In the genomic region with DNA sequence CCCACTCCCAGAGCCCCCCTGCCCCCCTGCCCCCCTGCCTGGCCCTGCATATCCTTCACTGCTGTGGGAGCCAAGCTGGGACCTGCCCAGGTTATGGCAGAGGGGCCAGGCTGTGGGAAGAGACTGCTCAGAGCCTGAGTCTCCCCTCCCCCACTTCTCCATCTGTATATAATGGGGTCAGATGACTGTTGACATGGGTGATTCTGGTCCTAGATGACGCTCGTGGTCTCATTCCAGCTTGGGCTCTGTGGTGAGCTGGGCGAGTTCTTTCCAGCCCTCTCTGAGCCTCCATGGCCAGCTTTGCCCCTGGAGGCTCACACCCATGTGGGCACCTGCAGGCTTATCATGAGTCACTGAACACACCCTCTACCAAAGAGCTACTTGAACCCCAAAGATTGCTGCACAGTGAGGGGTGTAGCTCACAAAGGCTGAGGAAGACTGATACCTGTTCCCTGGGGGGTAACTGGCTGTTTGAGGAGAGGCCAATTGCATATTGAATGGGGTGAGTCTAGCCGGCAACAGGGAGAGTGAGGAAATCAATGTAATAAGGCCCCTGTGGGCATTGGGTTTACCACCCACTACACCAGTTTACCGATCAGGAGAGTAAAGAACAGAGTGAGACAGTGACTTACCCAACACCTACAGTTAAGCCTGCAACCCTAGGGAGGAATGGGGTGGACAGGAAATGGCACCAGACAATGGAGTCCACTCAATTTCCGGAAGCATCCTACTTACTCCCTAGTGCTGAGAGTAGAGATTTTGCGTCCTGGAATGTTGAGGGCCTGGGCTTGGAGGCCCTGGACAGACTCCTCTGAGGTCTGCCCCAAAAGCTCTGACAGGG, we compare ENCODE assay signal across 8 cellular contexts. TPM values are rescaled to one million over a fixed set of nuclear protein-coding genes. Genes with fewer than 3 reads are reported as not detected.
DNase-seq lines count a peak whose midpoint lies in the region; ATAC-seq, FAIRE-seq and TF ChIP-seq lines count a peak whose summit lies in the region.

No MANE protein-coding gene starts in this region.

- TSS peak; percentile 44 for BruUV-seq in GM12878 (replicated peaks; lab: Mats Ljungman, UMichigan)

- H3K27me3 Mint-ChIP-seq in immature natural killer cell (ENCODE audit: low read depth in 3 of 3): peaks cover 9 to 20% (median 9%) of the 10 kb centered on the region in 3 donors
- no peaks in the 10 kb centered on the region for H3K27me3 Mint-ChIP-seq in stimulated activated memory B cell treated with anti-CD40 and anti-IgM and Interleukin-4, amounts not matched to agents 10 μg/mL and 1 μg/mL and 100 μg/mL, for 72 hours

- ATAC-seq in GM12878 (no peak), GM21786 (IDR thresholded peaks at IDR 0.05; ENCODE audit: unreplicated experiment) (no peak)
- no peak for ATAC-seq in stimulated activated memory B cell treated with anti-CD40 and anti-IgM and Interleukin-4, amounts not matched to agents 10 μg/mL and 1 μg/mL and 100 μg/mL, for 72 hours

- 0 out of 2 replicates have a peak overlapping the region, but pooled peaks have one; percentile 71 for H3K4me3 ChIP-seq in GM12878

- no peak for TF ChIP-seq RAD21 in GM12878 (IDR thresholded peaks at IDR 0.05; ENCODE audit: insufficient read depth, low read depth, low read length)

- intact Hi-C loops in GM12878 (cut with micrococcal nuclease; ENCODE audit: unreplicated experiment): loop anchor here (2.0 kb wide), 1 partner anchor 22 kb away; no protein-coding TSS in a partner anchor

- peak overlapping the region; percentile 47 to 77 (median 65) for H3K4me3 Mint-ChIP-seq in immature natural killer cell
- peak overlapping the region; percentile 79 for H3K4me3 Mint-ChIP-seq in stimulated activated memory B cell treated with anti-CD40 and anti-IgM and Interleukin-4, amounts not matched to agents 10 μg/mL and 1 μg/mL and 100 μg/mL, for 72 hours

- no peaks in the 10 kb centered on the region for H3K9me3 Mint-ChIP-seq in immature natural killer cell
- no peaks in the 10 kb centered on the region for H3K9me3 Mint-ChIP-seq in stimulated activated memory B cell treated with anti-CD40 and anti-IgM and Interleukin-4, amounts not matched to agents 10 μg/mL and 1 μg/mL and 100 μg/mL, for 72 hours

- TF ChIP-seq POLR2A in GM12878 (IDR thresholded peaks at IDR 0.05; ENCODE audit: low read depth, low read length): no peak

- no peaks in the 10 kb centered on the region for H3K27me3 ChIP-seq in GM12878 (replicated peaks in 1 of 2; ENCODE audit: control insufficient read depth in 2 of 2, insufficient read depth in 2 of 2, low read length in 1 of 2)

- no peak for TF ChIP-seq CTCF in GM12878 (IDR thresholded peaks at IDR 0.05 in 2 of 3, conservative IDR thresholded peaks at IDR 0.05 in 1 of 3; ENCODE audit: control insufficient read depth in 2 of 3, extremely low read depth in 1 of 3, insufficient read depth in 1 of 3, low read depth in 3 of 3, low read length in 3 of 3)

- CTCF ChIA-PET in GM12878 (lab: Yijun Ruan, JAX): interaction anchor here (1.0 to 2.4 kb wide), 8 partner anchors 9 to 159 kb away, joined by 3 to 9 read pairs (median 4); no protein-coding TSS in a partner anchor

- H3K79me2 ChIP-seq in GM12878 (ENCODE audit: control insufficient read depth, insufficient read depth, low read length): peaks cover 2% of the 10 kb centered on the region

- H3K4me1 Mint-ChIP-seq in immature natural killer cell: peaks cover 26 to 34% of the 10 kb centered on the region in 2 donors
- peaks cover 40% of the 10 kb centered on the region for H3K4me1 Mint-ChIP-seq in stimulated activated memory B cell treated with anti-CD40 and anti-IgM and Interleukin-4, amounts not matched to agents 10 μg/mL and 1 μg/mL and 100 μg/mL, for 72 hours

- in situ Hi-C loops in GM12878 (cut with MboI): no loop called here

- H3K36me3 ChIP-seq in GM12878 (ENCODE audit: control insufficient read depth in 2 of 2, insufficient read depth in 2 of 2, low read length in 1 of 2): no peaks in the 10 kb centered on the region

- 83% methylated on average over 7 of the region's 7 CpGs for WGBS in GM12878 (ENCODE audit: insufficient coverage, insufficient replicate concordance, low lambda C conversion rate, missing lambda C conversion rate)

- H3K9me3 ChIP-seq in GM12878 (replicated peaks; ENCODE audit: control insufficient read depth, insufficient read depth, low read length): no peaks in the 10 kb centered on the region

- no peak overlapping the region for H3K9ac ChIP-seq in GM12878 (ENCODE audit: control insufficient read depth, insufficient read depth, low read length)

- no peaks in the 10 kb centered on the region for H4K20me1 ChIP-seq in GM12878 (ENCODE audit: control insufficient read depth, insufficient read depth)

- no peak for TF ChIP-seq EP300 in GM12878 (IDR thresholded peaks at IDR 0.05; ENCODE audit: borderline replicate concordance in 1 of 2, control insufficient read depth in 1 of 2, low read depth in 2 of 2, low read length in 2 of 2)

- no peaks in the 10 kb centered on the region for H3K36me3 Mint-ChIP-seq in immature natural killer cell
- no peaks in the 10 kb centered on the region for H3K36me3 Mint-ChIP-seq in stimulated activated memory B cell treated with anti-CD40 and anti-IgM and Interleukin-4, amounts not matched to agents 10 μg/mL and 1 μg/mL and 100 μg/mL, for 72 hours

- H3K27ac ChIP-seq in GM12878 (ENCODE audit: control insufficient read depth, insufficient read depth): no peak overlapping the region

- POLR2A ChIA-PET in GM12878 (lab: Charles Lee): interaction anchor here (1.2 to 1.6 kb wide), 6 partner anchors 9 to 26 kb away, joined by 3 to 11 read pairs (median 6); no protein-coding TSS in a partner anchor

- H3K4me1 ChIP-seq in GM12878 (ENCODE audit: control insufficient read depth, insufficient read depth, low read length): peaks cover 29% of the 10 kb centered on the region

- no peak overlapping the region for H2AFZ ChIP-seq in GM12878 (ENCODE audit: control insufficient read depth, low read depth, low read length)

- FAIRE-seq in GM12878 (lab: Jason Lieb, UNC): no peak

- H3K27ac Mint-ChIP-seq in immature natural killer cell: peak overlapping the region; percentile 61 to 94 (median 85)
- peak overlapping the region; percentile 85 for H3K27ac Mint-ChIP-seq in stimulated activated memory B cell treated with anti-CD40 and anti-IgM and Interleukin-4, amounts not matched to agents 10 μg/mL and 1 μg/mL and 100 μg/mL, for 72 hours

- DNase-seq in Daoy (ENCODE audit: low read depth) (peak; percentile 52), NCI-H1694 (lab: John Stamatoyannopoulos, UW) (peak; percentile 38), GM12878 (ENCODE audit: low read depth, low spot score) (no peak), immature natural killer cell (no peak), DMS153 (lab: John Stamatoyannopoulos, UW) (no peak), HPDE6-E6E7 (ENCODE audit: extremely low spot score) (no peak)

- SMC1A ChIA-PET in GM12878 (lab: Charles Lee; ENCODE audit: uncharacterized antibody, unreplicated experiment): interaction anchor here (0.8 to 1.6 kb wide), 4 partner anchors 9 to 29 kb away, joined by 3 to 8 read pairs (median 5); no protein-coding TSS in a partner anchor

- H3K4me2 ChIP-seq in GM12878 (ENCODE audit: control insufficient read depth, insufficient read depth): peak overlapping the region; percentile 44; the same call in 1 of the 2 replicates

- RAD21 ChIA-PET in GM12878 (lab: Charles Lee; ENCODE audit: unreplicated experiment): interaction anchor here (1.1 to 1.3 kb wide), 2 partner anchors 8 to 11 kb away, joined by 3 to 5 read pairs; no protein-coding TSS in a partner anchor

TF ChIP-seq in GM12878, 131 proteins besides CTCF, POLR2A, EP300 and RAD21 (continues in another document):
- TF ChIP-seq CEBPB (IDR thresholded peaks at IDR 0.05; ENCODE audit: borderline replicate concordance in 1 of 2, low read depth in 2 of 2, low read length in 2 of 2): no peak
- no peak for TF ChIP-seq ZNF24 (IDR thresholded peaks at IDR 0.05)
- no peak for TF ChIP-seq NR2C2 (IDR thresholded peaks at IDR 0.05; ENCODE audit: borderline replicate concordance, control insufficient read depth, insufficient read length, low read depth)
- TF ChIP-seq JUNB (IDR thresholded peaks at IDR 0.05): no peak
- TF ChIP-seq BHLHE40 (IDR thresholded peaks at IDR 0.05; ENCODE audit: borderline replicate concordance in 1 of 2, low read depth in 2 of 2, low read length in 1 of 2): no peak
- TF ChIP-seq, protein P1, sequence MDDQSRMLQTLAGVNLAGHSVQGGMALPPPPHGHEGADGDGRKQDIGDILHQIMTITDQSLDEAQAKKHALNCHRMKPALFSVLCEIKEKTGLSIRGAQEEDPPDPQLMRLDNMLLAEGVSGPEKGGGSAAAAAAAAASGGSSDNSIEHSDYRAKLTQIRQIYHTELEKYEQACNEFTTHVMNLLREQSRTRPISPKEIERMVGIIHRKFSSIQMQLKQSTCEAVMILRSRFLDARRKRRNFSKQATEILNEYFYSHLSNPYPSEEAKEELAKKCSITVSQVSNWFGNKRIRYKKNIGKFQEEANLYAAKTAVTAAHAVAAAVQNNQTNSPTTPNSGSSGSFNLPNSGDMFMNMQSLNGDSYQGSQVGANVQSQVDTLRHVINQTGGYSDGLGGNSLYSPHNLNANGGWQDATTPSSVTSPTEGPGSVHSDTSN (IDR thresholded peaks at IDR 0.05; ENCODE audit: insufficient replicate concordance, low read depth, low read length): no peak
- no peak for TF ChIP-seq SMC3 (IDR thresholded peaks at IDR 0.05; ENCODE audit: borderline replicate concordance, low read length)
- TF ChIP-seq NFXL1 (IDR thresholded peaks at IDR 0.05; ENCODE audit: borderline replicate concordance): no peak
- no peak for TF ChIP-seq HDGF (IDR thresholded peaks at IDR 0.05)
- no peak for TF ChIP-seq SIN3A (IDR thresholded peaks at IDR 0.05; ENCODE audit: low read depth, low read length)

RNA-seq across cellular contexts. Expression of a gene that starts 4.2 kb away (rescaled TPM):
- 19.1 and 24.7 TPM in 2 replicates for total RNA-seq in Daoy (2014; rRNA removed; shearing (Covaris generic))
- total RNA-seq in GM12878 (2013; cell fraction: nucleolus; rRNA removed): 96.1 and 107 TPM in 2 replicates
- total RNA-seq in GM12878 (2014; rRNA removed) (34.3 and 40.7 TPM in 2 replicates), GM12878 (2014; rRNA removed; fragmentation: Illumina TruSeq; extraction: Trizol) (22.0 and 24.7 TPM in 2 replicates), GM12878 (2021) (84.6 and 86.3 TPM in 2 replicates)
- 8.9 TPM for polyA plus RNA-seq in GM12878 (2011; ENCODE audit: low read depth)
- polyA plus RNA-seq in GM12878 (2011; rRNA removed) (10.7 and 18.8 TPM in 2 replicates), GM12878 (2014; fragmentation: Illumina TruSeq; extraction: Trizol) (3.8 and 37.5 TPM in 2 replicates), GM12878 (2014; fragmentation: Nextera tagmentation; extraction: Ambion mirVana) (1 to 10 TPM; 1.4 to 5.1 TPM), GM12878 (2014; rRNA removed) (52.5 and 62.5 TPM in 2 replicates), GM12878 (2016; fragmentation: Nextera tagmentation; extraction: Ambion mirVana) (10 to 100 TPM; 10.1 to 11.0 TPM), immature natural killer cell (10 to 100 TPM in 1 of 3 donors, 1 to 10 TPM in 2; 2.9 to 13.4 (median 4.4) TPM)
- 16.3 and 28.3 TPM in 2 replicates for polyA plus RNA-seq in GM12878 (2011; cell fraction: cytosol; rRNA removed)
- 213 and 265 TPM in 2 replicates for polyA plus RNA-seq in GM12878 (2011; cell fraction: nucleus; rRNA removed)
- 24.9 and 31.5 TPM in 2 replicates for polyA plus RNA-seq in GM12878 (2012)
- 21.4 and 37.2 TPM in 2 replicates for polyA minus RNA-seq in GM12878 (2011; rRNA and poly(A)+ RNA removed)
- 36.1 and 40.1 TPM in 2 replicates for polyA minus RNA-seq in GM12878 (2011; cell fraction: cytosol; rRNA and poly(A)+ RNA removed)
- 49.9 and 96.1 TPM in 2 replicates for polyA minus RNA-seq in GM12878 (2011; cell fraction: nucleus; rRNA and poly(A)+ RNA removed)

Comparison
In these comparisons a context has a peak if more than half of its experiments do, and no peak if none do; other contexts are left out.
1. DNase-seq: peak in Daoy (single experiment) and NCI-H1694 (single experiment); none in GM12878 (single experiment), immature natural killer cell (0 of 3), DMS153 (single experiment) and HPDE6-E6E7 (single experiment).